Comparison of ENCODE assay signal across 8 cellular contexts in the genomic region with DNA sequence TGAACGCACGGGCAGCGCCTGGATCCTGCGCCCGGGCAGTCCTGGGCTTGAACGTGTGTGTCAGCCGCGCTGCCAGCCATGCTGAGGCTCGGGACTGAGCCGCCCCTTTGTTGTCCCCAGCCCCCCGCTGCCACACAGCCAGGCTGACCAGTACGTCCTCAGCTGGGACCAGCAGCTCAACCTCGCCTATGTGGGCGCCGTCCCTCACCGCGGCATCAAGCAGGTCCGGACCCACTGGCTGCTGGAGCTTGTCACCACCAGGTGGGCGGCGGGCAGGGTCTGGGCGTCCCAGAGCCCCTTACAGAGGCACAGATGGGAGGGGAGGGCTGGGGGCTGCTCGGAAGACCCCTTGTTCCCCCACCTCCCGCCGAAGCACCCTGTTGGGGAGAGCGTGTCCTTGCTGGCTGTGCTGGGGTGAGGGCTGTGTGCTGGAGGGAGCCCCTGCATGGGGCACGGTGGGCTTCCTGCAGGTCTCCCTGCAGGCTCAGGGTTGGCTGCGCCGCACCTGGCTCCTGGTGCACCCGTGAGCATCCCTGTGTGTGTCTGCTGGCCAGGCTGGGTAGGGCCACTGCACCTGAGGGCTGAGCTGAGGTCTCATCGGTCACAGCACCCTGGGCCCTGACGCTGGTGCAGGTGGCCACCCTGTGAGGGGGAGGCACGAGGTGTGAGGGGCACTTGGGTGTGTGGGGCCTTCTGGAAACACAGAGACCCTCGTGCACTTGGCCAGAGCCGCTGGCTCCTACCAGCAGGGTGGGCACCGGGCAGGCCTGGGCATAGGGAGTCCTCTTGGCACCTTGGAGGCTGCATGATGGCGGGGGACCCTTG. TPM values are rescaled to one million over a fixed set of nuclear protein-coding genes. Genes with fewer than 3 reads are reported as not detected.
DNase-seq lines count a peak whose midpoint lies in the region; ATAC-seq and TF ChIP-seq lines count a peak whose summit lies in the region.

No MANE protein-coding gene starts in this region.

- TF ChIP-seq POLR2A in vagina (IDR thresholded peaks at IDR 0.05): no peak

- TF ChIP-seq CTCF in heart right ventricle (IDR thresholded peaks at IDR 0.05): no peak
- TF ChIP-seq CTCF in mammary epithelial cell (conservative IDR thresholded peaks at IDR 0.05 in 1 of 2, IDR thresholded peaks at IDR 0.05 in 1 of 2; ENCODE audit: extremely low read depth in 1 of 2, insufficient read depth in 1 of 2, low read depth in 1 of 2, low read length in 2 of 2): no peak
- no peak for TF ChIP-seq CTCF in vagina (IDR thresholded peaks at IDR 0.05)

- ATAC-seq in heart right ventricle (peak in 1 of 8 donors; percentile 4), left cardiac atrium (no peak)

- H3K36me3 ChIP-seq in heart right ventricle (peaks cover 0 to 15% (median 0%) of the 10 kb centered on the region in 9 donors), mammary epithelial cell (ENCODE audit: insufficient read depth, low read length) (no peaks in the 10 kb centered on the region), mucosa of rectum (ENCODE audit: control insufficient read depth in 2 of 2, insufficient read depth in 2 of 2, low read length in 2 of 2) (no peaks in the 10 kb centered on the region), vagina (no peaks in the 10 kb centered on the region)

- intact Hi-C loops in heart right ventricle (cut with DNase I) (no loop called here), left cardiac atrium (cut with DNase I) (no loop called here), mammary epithelial cell (cut with micrococcal nuclease) (loop anchor here (1.0 to 5.0 kb wide), 5 partner anchors 21 to 245 kb away; a partner anchor contains a TSS), vagina (cut with DNase I) (no loop called here)

- CTCF ChIA-PET in mammary epithelial cell (lab: Charles Lee; ENCODE audit: low non-redundant PET): interaction anchor here (0.6 to 1.2 kb wide), 3 partner anchors 55 to 245 kb away, joined by 5 read pairs; a partner anchor contains a TSS

- in situ Hi-C loops in mammary epithelial cell (cut with MboI; ENCODE audit: low sequenced_read_pairs in 2 of 2): loop anchor here in 1 of 2 donors (25.0 kb wide), 1 partner anchor 201 kb away; no protein-coding TSS in a partner anchor

- WGBS in heart right ventricle, 2 donors: 81 to 83% methylated on average over 36 of the region's 36 CpGs
- 27% methylated on average over 28 of the region's 36 CpGs for WGBS in mammary epithelial cell (ENCODE audit: low coverage, missing lambda C conversion rate)

- peak overlapping the region; percentile 89 for H3K4me2 ChIP-seq in mammary epithelial cell (ENCODE audit: insufficient read depth, low read depth, low read length)

- dilution Hi-C loops in mammary epithelial cell (cut with HindIII; ENCODE audit: low sequenced_read_pairs): no loop called here

- H3K9ac ChIP-seq in mammary epithelial cell (ENCODE audit: insufficient read depth, low read length) (no peak overlapping the region), mucosa of rectum (ENCODE audit: low read depth in 1 of 2, low read length in 2 of 2) (peak overlapping the region in 1 of 2 donors; percentile 75)

- no peaks in the 10 kb centered on the region for H4K20me1 ChIP-seq in mammary epithelial cell (ENCODE audit: insufficient read depth, low read length)

- BruUV-seq in mammary epithelial cell (replicated peaks; lab: Mats Ljungman, UMichigan): no TSS peak

- H3K27ac ChIP-seq in heart right ventricle (peak overlapping the region in 1 of 10 donors; percentile 84), mammary epithelial cell (ENCODE audit: insufficient read depth, low read depth, low read length) (no peak overlapping the region), mucosa of rectum (ENCODE audit: low read depth in 2 of 2, low read length in 2 of 2) (no peak overlapping the region), vagina (peak overlapping the region; percentile 47)

- peaks cover 4 to 32% (median 25%) of the 10 kb centered on the region in 9 donors for H3K4me1 ChIP-seq in heart right ventricle
- peaks cover 26% of the 10 kb centered on the region for H3K4me1 ChIP-seq in mammary epithelial cell (ENCODE audit: insufficient read depth, low read length)
- H3K4me1 ChIP-seq in mucosa of rectum (ENCODE audit: control insufficient read depth in 2 of 2, insufficient read depth in 2 of 2, low read length in 2 of 2): peaks cover 36 to 39% of the 10 kb centered on the region in 2 donors
- H3K4me1 ChIP-seq in vagina: peaks cover 32% of the 10 kb centered on the region

- H3K4me3 ChIP-seq in heart right ventricle (peak overlapping the region in 9 of 10 donors; percentile 59 to 92 (median 79)), mammary epithelial cell (replicated peaks in 1 of 3; ENCODE audit: insufficient read depth in 1 of 3, low read depth in 2 of 3, low read length in 3 of 3) (peak overlapping the region; percentile 65 to 77 (median 66)), mucosa of rectum (ENCODE audit: low read length in 2 of 2) (peak overlapping the region; percentile 72 to 84), vagina (peak overlapping the region; percentile 64 to 74)

- H3K27me3 ChIP-seq in heart right ventricle (no peaks in the 10 kb centered on the region), mammary epithelial cell (ENCODE audit: insufficient read depth, low read length) (no peaks in the 10 kb centered on the region), mucosa of rectum (ENCODE audit: control insufficient read depth in 2 of 2, insufficient read depth in 2 of 2, low read length in 2 of 2) (no peaks in the 10 kb centered on the region), vagina (no peaks in the 10 kb centered on the region)

- peaks cover 6% of the 10 kb centered on the region for H3K79me2 ChIP-seq in mammary epithelial cell (ENCODE audit: insufficient read depth, low read length)

- H3K9me3 ChIP-seq in heart right ventricle (no peaks in the 10 kb centered on the region), mammary epithelial cell (replicated peaks; ENCODE audit: insufficient read depth, low read length) (no peaks in the 10 kb centered on the region), mucosa of rectum (ENCODE audit: control insufficient read depth in 2 of 2, low read length in 2 of 2) (no peaks in the 10 kb centered on the region), vagina (no peaks in the 10 kb centered on the region)

- peak overlapping the region; percentile 85 for H2AFZ ChIP-seq in mammary epithelial cell (ENCODE audit: low read depth, low read length)

- DNase-seq in heart right ventricle: peak in 1 of 2 donors; percentile 26
- DNase-seq in left cardiac atrium: no peak
- DNase-seq in mammary epithelial cell: no peak
- DNase-seq in vagina (ENCODE audit: extremely low spot score in 2 of 2): no peak
- no peak for DNase-seq in DMS79 (lab: John Stamatoyannopoulos, UW)
- DNase-seq in NOMO-1 (lab: John Stamatoyannopoulos, UW; ENCODE audit: unreplicated experiment in 2 of 2): no peak
- no peak for DNase-seq in iPS-NIHi7 (ENCODE audit: extremely low spot score)

RNA-seq across cellular contexts. Expression of a gene that starts 1.1 kb away (rescaled TPM):
- total RNA-seq in heart right ventricle (10 to 100 TPM in 1 of 10 donors, 1 to 10 TPM in 9; 6.0 to 10.4 (median 8.7) TPM), left cardiac atrium (10 to 100 TPM; 15.4 to 18.7 TPM), mammary epithelial cell (10 to 100 TPM; 17.8 to 30.8 TPM), vagina (28.0 TPM)
- polyA plus RNA-seq in heart right ventricle (10 to 100 TPM in 1 of 2 donors, 1 to 10 TPM in 1; 4.6 to 13.3 TPM), mammary epithelial cell (4.2 TPM)
- polyA minus RNA-seq in mammary epithelial cell: 0.98 TPM

RNA-seq across cellular contexts. Expression of a gene that starts 5.3 kb away (rescaled TPM):
- under 1 TPM in 2 of 10 donors, not detected in 8; 0.28 to 0.38 TPM for total RNA-seq in heart right ventricle
- under 1 TPM; 0.06 to 0.66 TPM for polyA plus RNA-seq in heart right ventricle
- under 1 TPM in 1 of 2 donors, not detected in 1; 0.27 TPM for total RNA-seq in left cardiac atrium
- total RNA-seq in mammary epithelial cell: not detected
- polyA plus RNA-seq in mammary epithelial cell: not detected
- not detected for polyA minus RNA-seq in mammary epithelial cell
- 2.9 TPM for total RNA-seq in vagina

RNA-seq across cellular contexts. Expression of a gene that starts 14.5 kb away (rescaled TPM):
- 1 to 10 TPM; 2.8 to 5.2 (median 3.8) TPM for total RNA-seq in heart right ventricle
- polyA plus RNA-seq in heart right ventricle: 1 to 10 TPM; 3.6 to 4.9 TPM
- 1 to 10 TPM; 5.1 to 5.6 TPM for total RNA-seq in left cardiac atrium
- 10 to 100 TPM; 13.7 to 13.8 TPM for total RNA-seq in mammary epithelial cell
- 6.8 TPM for polyA plus RNA-seq in mammary epithelial cell
- 4.2 TPM for polyA minus RNA-seq in mammary epithelial cell
- total RNA-seq in vagina: 16.2 TPM

RNA-seq across cellular contexts. Expression of a gene that starts 23.5 kb away (rescaled TPM):
- total RNA-seq in heart right ventricle: 10 to 100 TPM; 22.0 to 36.6 (median 28.1) TPM
- polyA plus RNA-seq in heart right ventricle: 10 to 100 TPM; 17.1 to 24.3 TPM
- 10 to 100 TPM; 21.6 to 29.0 TPM for total RNA-seq in left cardiac atrium
- 10 to 100 TPM; 12.8 to 15.0 TPM for total RNA-seq in mammary epithelial cell
- polyA plus RNA-seq in mammary epithelial cell: 43.7 TPM
- polyA minus RNA-seq in mammary epithelial cell: 37.0 TPM
- total RNA-seq in vagina: 20.9 TPM

RNA-seq across cellular contexts. Expression of a gene that starts 55.6 kb away (rescaled TPM):
- total RNA-seq in heart right ventricle: 10 to 100 TPM; 15.6 to 27.9 (median 19.0) TPM
- polyA plus RNA-seq in heart right ventricle: 10 to 100 TPM; 16.3 to 49.6 TPM
- 10 to 100 TPM; 17.9 to 20.7 TPM for total RNA-seq in left cardiac atrium
- 10 to 100 TPM; 12.0 to 21.5 TPM for total RNA-seq in mammary epithelial cell
- 13.8 TPM for polyA plus RNA-seq in mammary epithelial cell
- 50.0 TPM for polyA minus RNA-seq in mammary epithelial cell
- total RNA-seq in vagina: 56.5 TPM
